In genomic region chr12:13952096-13952495, GRCh38 we compare ENCODE assay signal across 31 cellular contexts. TPM values are rescaled to one million over a fixed set of nuclear protein-coding genes. Genes with fewer than 3 reads are reported as not detected.
"Had no signal": no experiment of that assay in that cellular context is flagged by ENCODE, and none has a peak within 500 bp of the region (broad histone marks: within the 10 kb centered on the region; RNA-seq: fewer than 3 reads in every experiment).

No MANE protein-coding gene starts in this region.

- DNase-seq: Kasumi-1; KG1; MV-4-11; NCI-H1092; NCI-H1105; NCI-H1417 treated with DMSO at 0.1 percent for 48 hours; NCI-H1436 treated with DMSO at 0.1 percent for 48 hours; NCI-H1694 treated with DMSO at 0.1 percent for 48 hours; NCI-H187 treated with DMSO at 0.1 percent for 48 hours; NCI-H2029; NCI-H2171 treated with DMSO at 0.1 percent for 48 hours; NCI-H2227 treated with DMSO at 0.1 percent for 48 hours; NCI-H510A treated with DMSO at 0.1 percent for 48 hours; NCI-H524 treated with DMSO at 0.1 percent for 48 hours; NCI-H526 treated with DMSO at 0.1 percent for 48 hours; NCI-H774; NK-92 treated with Interleukin-12 subunit alpha and Interleukin-12 subunit beta, amount 100 ng/mL, for 24 hours; OCI-M1; PC-3; SHP77; SIG-M5; SJCRH30; SW 1271; T-helper 1 cell had no signal

- ATAC-seq: Panc1, PC-3, Right ventricle myocardium inferior had no signal

- H3K4me1 ChIP-seq: SJCRH30 had no signal

- H3K4me3 ChIP-seq: SJCRH30 had no signal

- H3K27ac ChIP-seq: RWPE1, SJCRH30 had no signal

- FAIRE-seq: RCC 7860 had no signal

- H3K36me3 ChIP-seq: SJCRH30 had no signal

- H3K27me3 ChIP-seq: SJCRH30 had no signal

- H3K9me3 ChIP-seq: SJCRH30 had no signal

RNA-seq across cellular contexts. Expression of gene GRIN2B, which starts 29.3 kb away (rescaled TPM):
- total RNA-seq: M059J, NCI-H460, PC-3, Right ventricle myocardium inferior, RPMI7951 had no signal
